ENCODE assay signal across 9 cellular contexts in the genomic region with DNA sequence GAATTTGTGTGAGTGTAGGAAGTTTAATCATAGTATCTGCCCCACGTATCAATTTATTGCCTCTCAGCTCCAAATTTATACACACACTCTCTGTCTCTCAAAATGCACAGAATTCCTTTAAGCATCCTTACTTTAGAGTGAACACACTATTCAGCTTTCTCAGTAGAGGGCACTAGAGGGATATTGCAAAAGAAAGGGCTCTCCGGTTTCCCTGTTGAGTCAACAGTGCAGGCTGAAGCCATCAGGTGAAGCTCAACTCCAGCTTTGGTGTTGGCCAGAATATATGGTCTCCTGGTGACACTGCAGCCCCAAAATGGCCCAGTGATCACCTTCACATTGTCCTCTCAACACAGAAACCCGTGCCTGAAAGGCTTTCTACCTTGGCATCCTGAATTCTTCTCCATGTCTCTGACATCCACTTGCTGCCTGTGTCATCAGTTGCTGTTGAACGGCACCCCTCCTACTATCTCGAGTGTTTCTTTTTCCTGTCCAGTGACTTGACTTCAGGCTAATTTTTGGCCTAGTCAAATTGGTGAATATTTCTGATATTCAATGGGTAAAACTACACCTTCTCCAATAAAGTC.
DNase-seq lines count a peak whose midpoint lies in the region; TF ChIP-seq lines count a peak whose summit lies in the region.
"Had no signal": no experiment of that assay in that cellular context is flagged by ENCODE, and none has a peak within 500 bp of the region (broad histone marks: within the 10 kb centered on the region; RNA-seq: fewer than 3 reads in every experiment).

No MANE protein-coding gene starts in this region.

- POLR2A ChIA-PET in HEK293T (lab: Yijun Ruan, JAX) = no interaction called here

- H3K9me3 Mint-ChIP-seq in chondrocyte (ENCODE audit: low read depth) (no peaks in the 10 kb centered on the region), osteocyte (ENCODE audit: unreplicated experiment) (no peaks in the 10 kb centered on the region)
- H3K9me3 Mint-ChIP-seq: activated naive CD8-positive, alpha-beta T cell treated with anti-CD3 and anti-CD28 coated beads, Interleukin-2, amount 10 ng/mL, durations not matched to agents 7 days and 5 days had no signal

- no peaks in the 10 kb centered on the region for H3K4me1 Mint-ChIP-seq in chondrocyte (ENCODE audit: low read depth)
- H3K4me1 Mint-ChIP-seq in osteocyte (ENCODE audit: unreplicated experiment) = no peaks in the 10 kb centered on the region
- H3K4me1 Mint-ChIP-seq: activated naive CD8-positive, alpha-beta T cell treated with anti-CD3 and anti-CD28 coated beads, Interleukin-2, amount 10 ng/mL, durations not matched to agents 7 days and 5 days had no signal

- H3K36me3 Mint-ChIP-seq in chondrocyte (ENCODE audit: low read depth) = no peaks in the 10 kb centered on the region
- H3K36me3 Mint-ChIP-seq in osteocyte (ENCODE audit: unreplicated experiment) = no peaks in the 10 kb centered on the region
- H3K36me3 Mint-ChIP-seq: activated naive CD8-positive, alpha-beta T cell treated with anti-CD3 and anti-CD28 coated beads, Interleukin-2, amount 10 ng/mL, durations not matched to agents 7 days and 5 days had no signal

- TF ChIP-seq CTCF in chondrocyte (IDR thresholded peaks at IDR 0.05) (peak; percentile 75), osteocyte (IDR thresholded peaks at IDR 0.05) (peak; percentile 37)

- CTCF ChIA-PET in HEK293T (lab: Yijun Ruan, JAX) = interaction anchor here (0.6 to 1.6 kb wide), 6 partner anchors 46 to 1670 kb away, joined by 3 read pairs; no protein-coding TSS in a partner anchor

- DNase-seq in Caki2 (ENCODE audit: low read depth) (peak; percentile 8), HEK293T (ENCODE audit: extremely low spot score) (peak; percentile 9), NCI-H510A treated with DMSO at 0.1 percent for 48 hours (lab: John Stamatoyannopoulos, UW) (peak; percentile 8), chondrocyte (ENCODE audit: low spot score) (no peak), osteocyte (ENCODE audit: extremely low spot score, unreplicated experiment) (no peak), CD1c-positive myeloid dendritic cell (ENCODE audit: extremely low spot score) (no peak), SHP77 treated with DMSO at 0.1 percent for 48 hours (lab: John Stamatoyannopoulos, UW) (no peak), ureter (ENCODE audit: low spot score) (no peak)
- DNase-seq: activated naive CD8-positive, alpha-beta T cell treated with anti-CD3 and anti-CD28 coated beads, Interleukin-2, amount 10 ng/mL, durations not matched to agents 7 days and 5 days had no signal

- in situ Hi-C loops in Caki2 (cut with HindIII; ENCODE audit: low pct_unique_long_range_greater_than_20kb, low sequenced_read_pairs) = no loop called here

- no peak overlapping the region for H3K4me3 Mint-ChIP-seq in chondrocyte (ENCODE audit: unreplicated experiment)
- H3K4me3 Mint-ChIP-seq in osteocyte (ENCODE audit: unreplicated experiment) = no peak overlapping the region
- H3K4me3 Mint-ChIP-seq: activated naive CD8-positive, alpha-beta T cell treated with anti-CD3 and anti-CD28 coated beads, Interleukin-2, amount 10 ng/mL, durations not matched to agents 7 days and 5 days had no signal

- no peak overlapping the region for H3K27ac Mint-ChIP-seq in chondrocyte (ENCODE audit: unreplicated experiment)
- no peak overlapping the region for H3K27ac Mint-ChIP-seq in osteocyte (ENCODE audit: unreplicated experiment)
- H3K27ac Mint-ChIP-seq: activated naive CD8-positive, alpha-beta T cell treated with anti-CD3 and anti-CD28 coated beads, Interleukin-2, amount 10 ng/mL, durations not matched to agents 7 days and 5 days had no signal

- peaks cover 3% of the 10 kb centered on the region for H3K27me3 Mint-ChIP-seq in chondrocyte (ENCODE audit: low read depth)
- peaks cover 2% of the 10 kb centered on the region for H3K27me3 Mint-ChIP-seq in osteocyte (ENCODE audit: unreplicated experiment)
- H3K27me3 Mint-ChIP-seq: activated naive CD8-positive, alpha-beta T cell treated with anti-CD3 and anti-CD28 coated beads, Interleukin-2, amount 10 ng/mL, durations not matched to agents 7 days and 5 days had no signal

TF ChIP-seq in HEK293T, 16 proteins besides CTCF, POLR2A, EP300 and RAD21:
- TF ChIP-seq HDGF (IDR thresholded peaks at IDR 0.05; ENCODE audit: borderline replicate concordance) (no peak), FOXA1 (IDR thresholded peaks at IDR 0.05) (no peak), ARNT (IDR thresholded peaks at IDR 0.05) (no peak), NFRKB (IDR thresholded peaks at IDR 0.05) (no peak), TARDBP (IDR thresholded peaks at IDR 0.05) (no peak), SP1 (IDR thresholded peaks at IDR 0.05) (no peak), L3MBTL2 (conservative IDR thresholded peaks at IDR 0.05) (no peak), LEF1 (IDR thresholded peaks at IDR 0.05; ENCODE audit: borderline replicate concordance) (no peak), SUZ12 (IDR thresholded peaks at IDR 0.05) (no peak), BHLHE40 (IDR thresholded peaks at IDR 0.05; ENCODE audit: borderline replicate concordance) (no peak)

Comparison
In these comparisons a context has a peak if more than half of its experiments do, and no peak if none do; other contexts are left out.
1. DNase-seq: peak in Caki2 (single experiment), HEK293T (single experiment) and NCI-H510A treated with DMSO at 0.1 percent for 48 hours (single experiment); none in chondrocyte (single experiment), osteocyte (single experiment), CD1c-positive myeloid dendritic cell (single experiment), SHP77 treated with DMSO at 0.1 percent for 48 hours (single experiment) and ureter (single experiment).